21 cellular contexts compared by ENCODE assay signal in genomic region chr11:46886211-46886610, GRCh38. TPM values are rescaled to one million over a fixed set of nuclear protein-coding genes. Genes with fewer than 3 reads are reported as not detected.
DNase-seq lines count a peak whose midpoint lies in the region; TF ChIP-seq lines count a peak whose summit lies in the region.
"Had no signal": no experiment of that assay in that cellular context is flagged by ENCODE, and none has a peak within 500 bp of the region (broad histone marks: within the 10 kb centered on the region; RNA-seq: fewer than 3 reads in every experiment).

No MANE protein-coding gene starts in this region.

- no peak overlapping the region for H3K9ac ChIP-seq in trophoblast cell (ENCODE audit: low read length)
- H3K9ac ChIP-seq: BLaER1 treated with 17β-estradiol and CSF1 and Interleukin-3, amounts not matched to agents 10 nM and 100 nM had no signal

- peak overlapping the region; percentile 16 for H3K4me3 ChIP-seq in trophoblast cell (ENCODE audit: low read depth, low read length)
- H3K4me3 ChIP-seq: A549; BLaER1 treated with 17β-estradiol and CSF1 and Interleukin-3, amounts not matched to agents 10 nM and 100 nM had no signal

- peaks cover 4% of the 10 kb centered on the region for H3K4me1 Mint-ChIP-seq in chondrocyte (ENCODE audit: low read depth)

- DNase-seq in SK-N-DZ (ENCODE audit: low spot score), result peak; percentile 35
- peak; percentile 55 for DNase-seq in chondrocyte (ENCODE audit: low spot score)
- peak in 1 of 2 donors; percentile 6 for DNase-seq in trophoblast cell
- no peak for DNase-seq in hippocampal formation (lab: John Stamatoyannopoulos, UW)
- no peak for DNase-seq in HPDE6-E6E7 (ENCODE audit: extremely low spot score)
- no peak for DNase-seq in central memory CD4-positive, alpha-beta T cell
- DNase-seq: 8988T; ACHN; AML-193; BE2C; Calu3; CD4-positive, alpha-beta memory T cell; COR-L47; DMS53; DMS79 treated with DMSO at 0.1 percent for 48 hours; GF-D8; GOT3; H7; HCEC 1CT had no signal

- no peak overlapping the region for H3K23ac ChIP-seq in trophoblast cell (ENCODE audit: low read length)

- no peak overlapping the region for H2BK120ac ChIP-seq in trophoblast cell (ENCODE audit: insufficient read depth, low read length, poor library complexity)

- peaks cover 5% of the 10 kb centered on the region for H3K36me3 Mint-ChIP-seq in chondrocyte (ENCODE audit: low read depth)
- H3K36me3 Mint-ChIP-seq: CD4-positive, alpha-beta memory T cell had no signal

- H3K79me2 ChIP-seq in trophoblast cell (ENCODE audit: control insufficient read depth, insufficient read depth, low read length, poor library complexity), result no peaks in the 10 kb centered on the region

- no peak overlapping the region for H3K4me2 ChIP-seq in trophoblast cell (ENCODE audit: low read length)
- H3K4me2 ChIP-seq: A549; BLaER1 treated with 17β-estradiol and CSF1 and Interleukin-3, amounts not matched to agents 10 nM and 100 nM had no signal

- no peaks in the 10 kb centered on the region for H3K27me3 ChIP-seq in trophoblast cell (ENCODE audit: insufficient read depth, low read length)
- H3K27me3 ChIP-seq: BE2C; BLaER1 treated with 17β-estradiol and CSF1 and Interleukin-3, amounts not matched to agents 10 nM and 100 nM had no signal

- no peak for TF ChIP-seq CTCF in chondrocyte (IDR thresholded peaks at IDR 0.05)

- H3K36me3 ChIP-seq in trophoblast cell (ENCODE audit: control insufficient read depth in 1 of 2, insufficient read depth in 2 of 2, low read length in 2 of 2), result peaks cover 21 to 30% of the 10 kb centered on the region in 2 experiments
- H3K36me3 ChIP-seq: BE2C; BLaER1 treated with 17β-estradiol and CSF1 and Interleukin-3, amounts not matched to agents 10 nM and 100 nM had no signal

- peaks cover 0 to 2% of the 10 kb centered on the region in 2 experiments for H3K4me1 ChIP-seq in trophoblast cell (ENCODE audit: control insufficient read depth in 1 of 2, insufficient read depth in 2 of 2, low read length in 2 of 2)
- H3K4me1 ChIP-seq: A549, BE2C had no signal

- no peak overlapping the region for H2BK5ac ChIP-seq in trophoblast cell (ENCODE audit: low read depth, low read length, poor library complexity)

- H3K9me3 ChIP-seq in trophoblast cell (ENCODE audit: insufficient read depth, low read depth, low read length), result peaks cover 2% of the 10 kb centered on the region
- H3K9me3 ChIP-seq: A549; BE2C; BLaER1 treated with 17β-estradiol and CSF1 and Interleukin-3, amounts not matched to agents 10 nM and 100 nM had no signal

- no peaks in the 10 kb centered on the region for H3K79me1 ChIP-seq in trophoblast cell (ENCODE audit: low read length)

- H3K27ac Mint-ChIP-seq in chondrocyte (ENCODE audit: unreplicated experiment), result no peak overlapping the region
- H3K27ac Mint-ChIP-seq: CD4-positive, alpha-beta memory T cell had no signal

- H3K9me3 Mint-ChIP-seq in chondrocyte (ENCODE audit: low read depth), result no peaks in the 10 kb centered on the region
- H3K9me3 Mint-ChIP-seq: CD4-positive, alpha-beta memory T cell had no signal

- H3K27ac ChIP-seq in trophoblast cell (ENCODE audit: low read depth, low read length), result no peak overlapping the region
- H3K27ac ChIP-seq: A549; BLaER1 treated with 17β-estradiol and CSF1 and Interleukin-3, amounts not matched to agents 10 nM and 100 nM had no signal

- no peak overlapping the region for H3K14ac ChIP-seq in trophoblast cell (ENCODE audit: low read length)

- H4K12ac ChIP-seq in trophoblast cell (ENCODE audit: low read depth, low read length), result no peak overlapping the region

- no peaks in the 10 kb centered on the region for H3K27me3 Mint-ChIP-seq in chondrocyte (ENCODE audit: low read depth)

- H2AFZ ChIP-seq in trophoblast cell (ENCODE audit: insufficient read depth, low read length, poor library complexity), result no peak overlapping the region

- no peak overlapping the region for H4K91ac ChIP-seq in trophoblast cell (ENCODE audit: low read depth, low read length)

- no peak overlapping the region for H2AK5ac ChIP-seq in trophoblast cell (ENCODE audit: low read length)

- H3K18ac ChIP-seq in trophoblast cell (ENCODE audit: low read length), result no peak overlapping the region

- no CpG with 5 or more reads among the region's 11 CpGs for WGBS in trophoblast cell (ENCODE audit: extremely low coverage, insufficient coverage, insufficient read length)

- no peak overlapping the region for H2BK12ac ChIP-seq in trophoblast cell (ENCODE audit: low read length)

- H3K4me3 Mint-ChIP-seq in chondrocyte (ENCODE audit: unreplicated experiment), result no peak overlapping the region
- H3K4me3 Mint-ChIP-seq: CD4-positive, alpha-beta memory T cell had no signal

- H4K8ac ChIP-seq in trophoblast cell (ENCODE audit: low read depth, low read length), result no peak overlapping the region

- H3K4ac ChIP-seq in trophoblast cell (ENCODE audit: low read depth, low read length), result no peak overlapping the region

RNA-seq across cellular contexts. Expression of gene LRP4, which starts 32.1 kb away (rescaled TPM):
- 4.2 and 5.8 TPM in 2 replicates for polyA plus RNA-seq in SK-N-DZ (2014; cell fraction: cytosol; rRNA removed)
- 5.7 and 9.1 TPM in 2 replicates for polyA plus RNA-seq in SK-N-DZ (2014; cell fraction: nucleus; rRNA removed)
- total RNA-seq in chondrocyte, result 7.0 to 14.8 TPM (median 7.1 TPM) in 3 replicates
- 6.5 and 6.9 TPM in 2 replicates for polyA plus RNA-seq in trophoblast cell (2013)
- total RNA-seq: CD4-positive, alpha-beta memory T cell had no signal
- polyA plus RNA-seq: CD4-positive, alpha-beta memory T cell had no signal

RNA-seq across cellular contexts. Expression of gene CKAP5, which starts 40.1 kb away (rescaled TPM):
- polyA plus RNA-seq in SK-N-DZ (2014; cell fraction: cytosol; rRNA removed), result 127 and 150 TPM in 2 replicates
- polyA plus RNA-seq in SK-N-DZ (2014; cell fraction: nucleus; rRNA removed), result 94.0 and 111 TPM in 2 replicates
- 94.3 to 99.8 TPM (median 94.5 TPM) in 3 replicates for total RNA-seq in chondrocyte
- 72.9 and 73.3 TPM in 2 replicates for polyA plus RNA-seq in trophoblast cell (2013)

RNA-seq across cellular contexts. Expression of gene CSTPP1, which starts 50.4 kb away (rescaled TPM):
- 40.4 and 41.4 TPM in 2 replicates for polyA plus RNA-seq in SK-N-DZ (2014; cell fraction: cytosol; rRNA removed)
- polyA plus RNA-seq in SK-N-DZ (2014; cell fraction: nucleus; rRNA removed), result 20.4 and 22.5 TPM in 2 replicates
- 19.6 to 37.7 TPM (median 23.3 TPM) in 3 replicates for total RNA-seq in chondrocyte
- polyA plus RNA-seq in trophoblast cell (2013), result 19.5 and 19.8 TPM in 2 replicates

Comparison
In these comparisons a context has a peak if more than half of its experiments do, and no peak if none do; other contexts are left out.
1. DNase-seq: peak in SK-N-DZ (single experiment) and chondrocyte (single experiment); none in hippocampal formation (0 of 2), HPDE6-E6E7 (single experiment) and central memory CD4-positive, alpha-beta T cell (single experiment).